In the genomic region with DNA sequence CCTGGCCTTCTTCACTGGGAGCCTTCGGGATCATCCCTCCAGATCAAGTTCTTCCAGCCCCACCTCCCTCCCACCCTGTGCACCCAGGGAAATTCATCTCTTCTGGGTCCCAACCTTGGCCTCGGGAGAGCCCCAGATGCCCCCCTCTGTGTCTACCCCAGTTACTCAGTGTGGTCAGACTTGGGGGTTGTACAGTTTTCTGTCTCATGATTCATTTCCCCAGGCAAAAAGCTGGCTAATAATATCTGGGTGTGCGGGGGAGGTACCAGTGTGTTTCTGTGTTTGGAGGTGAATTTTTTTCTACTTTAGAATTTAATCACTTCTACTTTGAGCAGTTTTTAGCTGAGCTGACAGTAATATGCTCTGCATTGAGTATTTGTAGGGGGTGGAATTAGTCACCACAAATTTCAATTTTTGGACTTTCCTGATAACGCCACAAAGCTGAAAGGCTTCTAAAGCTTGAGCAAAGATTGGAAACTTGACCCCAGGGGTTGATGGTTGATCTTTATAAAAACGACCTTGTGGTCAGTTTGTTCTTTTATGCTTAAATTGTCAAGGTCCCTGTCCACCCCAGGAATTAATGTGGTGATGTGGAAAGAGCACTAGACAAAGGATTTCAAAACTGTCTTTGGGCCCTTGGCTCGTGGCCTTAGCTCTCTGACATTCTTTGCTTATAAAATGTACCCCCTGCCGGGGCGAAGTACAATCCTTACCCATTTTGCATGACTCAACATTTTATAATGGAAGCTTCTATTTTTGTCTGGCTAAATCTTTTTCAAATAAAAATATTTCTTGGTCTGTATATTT, we compare ENCODE assay signal across 8 cellular contexts.
A peak's percentile ranks its signal among the peaks of the same experiment; 100 is the strongest.
DNase-seq lines count a peak whose midpoint lies in the region; ATAC-seq lines count a peak whose summit lies in the region.

No MANE protein-coding gene starts in this region.

- H3K27ac Mint-ChIP-seq in effector memory CD8-positive, alpha-beta T cell: peak overlapping the region; percentile 80 to 89

- no peaks in the 10 kb centered on the region for H3K9me3 Mint-ChIP-seq in effector memory CD8-positive, alpha-beta T cell

- H3K36me3 Mint-ChIP-seq in effector memory CD8-positive, alpha-beta T cell (ENCODE audit: insufficient read depth): peaks cover 10% of the 10 kb centered on the region

- H3K4me3 Mint-ChIP-seq in effector memory CD8-positive, alpha-beta T cell: peak overlapping the region; percentile 62 to 63

- ATAC-seq in GM19372 (IDR thresholded peaks at IDR 0.05; ENCODE audit: low read depth, unreplicated experiment): peak; percentile 79
- ATAC-seq in HG03196 (IDR thresholded peaks at IDR 0.05; ENCODE audit: unreplicated experiment): peak; percentile 81
- ATAC-seq in effector memory CD8-positive, alpha-beta T cell (replicated peaks): peak; percentile 71

- H3K27ac ChIP-seq in skin epidermis: peak overlapping the region in 19 of 21 experiments; percentile 43 to 96 (median 71)

- DNase-seq in AG20443 (ENCODE audit: low spot score): peak; percentile 74
- peak; percentile 50 to 59 for DNase-seq in activated CD4-positive, alpha-beta T cell treated with anti-CD3 and anti-CD28 coated beads for 4 hours
- no peak for DNase-seq in effector memory CD8-positive, alpha-beta T cell
- DNase-seq in NCI-H510A (lab: John Stamatoyannopoulos, UW): no peak
- no peak for DNase-seq in NCI-H2029 (lab: John Stamatoyannopoulos, UW)

- H3K27me3 Mint-ChIP-seq in effector memory CD8-positive, alpha-beta T cell: no peaks in the 10 kb centered on the region

- peaks cover 13 to 21% of the 10 kb centered on the region in 2 donors for H3K4me1 Mint-ChIP-seq in effector memory CD8-positive, alpha-beta T cell (ENCODE audit: low read depth in 2 of 2)

- H3K4me3 ChIP-seq in skin epidermis: peak overlapping the region in 1 of 7 experiments; percentile 6

Comparison
In these comparisons a context has a peak if more than half of its experiments do, and no peak if none do; other contexts are left out.
1. DNase-seq: peak in AG20443 (single experiment) and activated CD4-positive, alpha-beta T cell treated with anti-CD3 and anti-CD28 coated beads for 4 hours (2 of 2); none in effector memory CD8-positive, alpha-beta T cell (0 of 3), NCI-H510A (single experiment) and NCI-H2029 (single experiment).
2. Peak in every context shown above with its lines, with median percentiles within 50 percentile points of each other: ATAC-seq.